1 cellular context compared by ENCODE assay signal in the genomic region with DNA sequence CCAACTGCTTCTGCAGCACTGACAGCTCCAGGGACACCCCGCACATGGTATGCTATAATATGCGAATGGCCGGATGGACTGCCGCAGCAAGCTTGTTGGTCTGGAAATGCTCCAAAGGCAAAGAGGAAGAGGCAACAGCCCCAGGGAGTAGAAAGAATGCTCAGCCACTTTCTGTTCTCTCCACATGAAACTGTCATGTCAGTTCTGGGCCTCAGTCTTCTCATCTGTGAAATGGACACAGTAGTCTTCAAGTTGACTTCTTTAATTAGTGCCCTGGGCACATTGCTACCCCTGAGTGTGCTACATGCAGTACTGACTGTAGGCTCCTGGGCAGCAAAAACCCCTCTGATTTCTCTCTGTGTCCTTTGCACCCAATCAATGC.
TF ChIP-seq lines count a peak whose summit lies in the region.

No MANE protein-coding gene starts in this region.

TF ChIP-seq in K562, 482 proteins besides CTCF, POLR2A, EP300 and RAD21 (continued from another document):
- TF ChIP-seq, protein P1, sequence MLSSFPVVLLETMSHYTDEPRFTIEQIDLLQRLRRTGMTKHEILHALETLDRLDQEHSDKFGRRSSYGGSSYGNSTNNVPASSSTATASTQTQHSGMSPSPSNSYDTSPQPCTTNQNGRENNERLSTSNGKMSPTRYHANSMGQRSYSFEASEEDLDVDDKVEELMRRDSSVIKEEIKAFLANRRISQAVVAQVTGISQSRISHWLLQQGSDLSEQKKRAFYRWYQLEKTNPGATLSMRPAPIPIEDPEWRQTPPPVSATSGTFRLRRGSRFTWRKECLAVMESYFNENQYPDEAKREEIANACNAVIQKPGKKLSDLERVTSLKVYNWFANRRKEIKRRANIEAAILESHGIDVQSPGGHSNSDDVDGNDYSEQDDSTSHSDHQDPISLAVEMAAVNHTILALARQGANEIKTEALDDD (IDR thresholded peaks at IDR 0.05) = no peak
- no peak for TF ChIP-seq CBX2 (IDR thresholded peaks at IDR 0.05; ENCODE audit: insufficient read depth, low read length, poor library complexity, severe bottlenecking)
- TF ChIP-seq ZNF778 (CRISPR knock-in tag; IDR thresholded peaks at IDR 0.05) = no peak
- no peak for TF ChIP-seq ZNF197 (CRISPR knock-in tag; IDR thresholded peaks at IDR 0.05; ENCODE audit: low read depth)
- TF ChIP-seq ZNF764 (CRISPR knock-in tag; IDR thresholded peaks at IDR 0.05; ENCODE audit: low read depth) = no peak
- TF ChIP-seq ZNF77 (CRISPR knock-in tag; IDR thresholded peaks at IDR 0.05) = no peak
- TF ChIP-seq HDAC1 (IDR thresholded peaks at IDR 0.05) = peak; percentile 12 to 68; a peak in 1 of 4 replicates
- no peak for TF ChIP-seq ZNF76 (CRISPR knock-in tag; IDR thresholded peaks at IDR 0.05; ENCODE audit: borderline replicate concordance)
- TF ChIP-seq ZNF140 (CRISPR knock-in tag; IDR thresholded peaks at IDR 0.05) = no peak
- TF ChIP-seq NCOA4 (IDR thresholded peaks at IDR 0.05; ENCODE audit: partially characterized antibody) = peak; percentile 9
- TF ChIP-seq ZNF512 (tag; IDR thresholded peaks at IDR 0.05) = no peak
- TF ChIP-seq, protein P2, sequence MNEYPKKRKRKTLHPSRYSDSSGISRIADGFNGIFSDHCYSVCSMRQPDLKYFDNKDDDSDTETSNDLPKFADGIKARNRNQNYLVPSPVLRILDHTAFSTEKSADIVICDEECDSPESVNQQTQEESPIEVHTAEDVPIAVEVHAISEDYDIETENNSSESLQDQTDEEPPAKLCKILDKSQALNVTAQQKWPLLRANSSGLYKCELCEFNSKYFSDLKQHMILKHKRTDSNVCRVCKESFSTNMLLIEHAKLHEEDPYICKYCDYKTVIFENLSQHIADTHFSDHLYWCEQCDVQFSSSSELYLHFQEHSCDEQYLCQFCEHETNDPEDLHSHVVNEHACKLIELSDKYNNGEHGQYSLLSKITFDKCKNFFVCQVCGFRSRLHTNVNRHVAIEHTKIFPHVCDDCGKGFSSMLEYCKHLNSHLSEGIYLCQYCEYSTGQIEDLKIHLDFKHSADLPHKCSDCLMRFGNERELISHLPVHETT (CRISPR knock-in tag; conservative IDR thresholded peaks at IDR 0.05 in 1 of 2, IDR thresholded peaks at IDR 0.05 in 1 of 2) = no peak
- no peak for TF ChIP-seq SRSF7 (optimal IDR thresholded peaks at IDR 0.05; ENCODE audit: low read depth, low read length)
- TF ChIP-seq HDAC8 (tag; IDR thresholded peaks at IDR 0.05) = no peak
- no peak for TF ChIP-seq KLF10 (CRISPR knock-in tag; IDR thresholded peaks at IDR 0.05)
- peak in 1 of 2 experiments; percentile 76; a peak in 1 of 3 replicates for TF ChIP-seq CBX3 (IDR thresholded peaks at IDR 0.05; ENCODE audit: borderline replicate concordance in 1 of 2, low read length in 2 of 2)
- TF ChIP-seq HDAC2 (IDR thresholded peaks at IDR 0.05) = peak; percentile 94
- no peak for TF ChIP-seq KHSRP (IDR thresholded peaks at IDR 0.05)
- peak; percentile 71 for TF ChIP-seq PHF20 (IDR thresholded peaks at IDR 0.05; ENCODE audit: partially characterized antibody)
- TF ChIP-seq FIP1L1 (IDR thresholded peaks at IDR 0.05; ENCODE audit: low read depth, low read length, poor library complexity, severe bottlenecking) = no peak
- no peak for TF ChIP-seq KLF6 (CRISPR knock-in tag; IDR thresholded peaks at IDR 0.05; ENCODE audit: borderline replicate concordance)
- peak; percentile 96 for TF ChIP-seq SMARCA5 (IDR thresholded peaks at IDR 0.05)
- no peak for TF ChIP-seq CTBP1 (IDR thresholded peaks at IDR 0.05; ENCODE audit: borderline replicate concordance)
- TF ChIP-seq ADNP (tag; IDR thresholded peaks at IDR 0.05) = peak; percentile 96
- TF ChIP-seq HNRNPL (IDR thresholded peaks at IDR 0.05; ENCODE audit: low read depth, low read length) = no peak
- TF ChIP-seq TFAP4 (CRISPR knock-in tag; IDR thresholded peaks at IDR 0.05; ENCODE audit: borderline replicate concordance) = no peak
- peak; percentile 98 for TF ChIP-seq CHD4 (IDR thresholded peaks at IDR 0.05; ENCODE audit: insufficient read depth, insufficient replicate concordance, low read depth, low read length, poor library complexity, severe bottlenecking)
- no peak for TF ChIP-seq BDP1 (IDR thresholded peaks at IDR 0.05; ENCODE audit: insufficient read depth, insufficient read length)
- peak; percentile 94 for TF ChIP-seq RBM25 (IDR thresholded peaks at IDR 0.05; ENCODE audit: low read depth, low read length, severe bottlenecking)
- peak; percentile 33 to 88; a peak in 3 of 4 replicates for TF ChIP-seq RCOR1 (IDR thresholded peaks at IDR 0.05; ENCODE audit: borderline replicate concordance in 1 of 2, low read depth in 2 of 2, low read length in 2 of 2)
- no peak for TF ChIP-seq E2F8 (IDR thresholded peaks at IDR 0.05; ENCODE audit: low read depth, partially characterized antibody)
